Comparison of ENCODE assay signal across 16 cellular contexts in genomic region chr3:39396690-39397089, GRCh38.
"Had no signal": no experiment of that assay in that cellular context is flagged by ENCODE, and none has a peak within 500 bp of the region (broad histone marks: within the 10 kb centered on the region; RNA-seq: fewer than 3 reads in every experiment).

No MANE protein-coding gene starts in this region.

- H3K4me1 Mint-ChIP-seq: neural progenitor cell had no signal

- H3K9ac ChIP-seq: neural progenitor cell had no signal

- H3K27ac ChIP-seq: epithelial cell of prostate, esophagus squamous epithelium, left ventricle myocardium inferior, neural progenitor cell, ovary, right atrium auricular region had no signal

- ATAC-seq: effector memory CD8-positive, alpha-beta T cell; naive thymus-derived CD4-positive, alpha-beta T cell had no signal

- H3K4me3 Mint-ChIP-seq: effector memory CD8-positive, alpha-beta T cell; immature natural killer cell; naive thymus-derived CD4-positive, alpha-beta T cell; neural progenitor cell had no signal

- H3K4me2 ChIP-seq: neural progenitor cell had no signal

- H3K4me3 ChIP-seq: esophagus squamous epithelium, left ventricle myocardium inferior, lung, neural progenitor cell, ovary, right atrium auricular region had no signal

- H3K27ac Mint-ChIP-seq: neural progenitor cell had no signal

- H3K27me3 Mint-ChIP-seq: effector memory CD8-positive, alpha-beta T cell; naive thymus-derived CD4-positive, alpha-beta T cell had no signal

- H3K9me3 Mint-ChIP-seq: effector memory CD8-positive, alpha-beta T cell; immature natural killer cell; naive thymus-derived CD4-positive, alpha-beta T cell; neural progenitor cell had no signal

- H3K27me3 ChIP-seq: esophagus squamous epithelium, neural progenitor cell, ovary, right atrium auricular region had no signal

- H3K4me1 ChIP-seq: esophagus squamous epithelium, left ventricle myocardium inferior, neural progenitor cell, right atrium auricular region had no signal

- H2AFZ ChIP-seq: neural progenitor cell had no signal

- H3K36me3 ChIP-seq: ovary had no signal

- DNase-seq: effector memory CD8-positive, alpha-beta T cell; esophagus squamous epithelium; foreskin fibroblast; immature natural killer cell; left ventricle myocardium inferior; naive thymus-derived CD4-positive, alpha-beta T cell; nucleus accumbens; ovary; small intestine; stimulated activated CD4-positive, alpha-beta T cell treated with anti-CD3 and anti-CD28 coated beads, Interleukin-12 subunit alpha, Interleukin-12 subunit beta, amount 100 ng/mL, for 4 hours; stimulated activated naive CD4-positive, alpha-beta T cell treated with Interleukin-2 at 50 U/mL for 16 hours; trophoblast cell had no signal

- H3K9me3 ChIP-seq: esophagus squamous epithelium, left ventricle myocardium inferior, ovary, right atrium auricular region had no signal
